ENCODE assay signal across 1 cellular context in genomic region chr14:101181717-101182313, GRCh38.
TF ChIP-seq lines count a peak whose summit lies in the region.

No MANE protein-coding gene starts in this region.

TF ChIP-seq in H1, 55 proteins besides CTCF, POLR2A, EP300 and RAD21 (continued from another document):
- no peak for TF ChIP-seq CEBPB (IDR thresholded peaks at IDR 0.05; ENCODE audit: low read depth, low read length)
- TF ChIP-seq KDM5A (IDR thresholded peaks at IDR 0.05; ENCODE audit: low read length), result no peak
- no peak for TF ChIP-seq SAP30 (IDR thresholded peaks at IDR 0.05; ENCODE audit: insufficient read depth, insufficient replicate concordance, low read length)
- TF ChIP-seq SIX5 (IDR thresholded peaks at IDR 0.05; ENCODE audit: low read depth, low read length), result no peak
- no peak for TF ChIP-seq USF2 (IDR thresholded peaks at IDR 0.05; ENCODE audit: low read length)
- TF ChIP-seq YY1 (IDR thresholded peaks at IDR 0.05; ENCODE audit: low read depth, low read length), result no peak
